8 cellular contexts compared by ENCODE assay signal in the genomic region with DNA sequence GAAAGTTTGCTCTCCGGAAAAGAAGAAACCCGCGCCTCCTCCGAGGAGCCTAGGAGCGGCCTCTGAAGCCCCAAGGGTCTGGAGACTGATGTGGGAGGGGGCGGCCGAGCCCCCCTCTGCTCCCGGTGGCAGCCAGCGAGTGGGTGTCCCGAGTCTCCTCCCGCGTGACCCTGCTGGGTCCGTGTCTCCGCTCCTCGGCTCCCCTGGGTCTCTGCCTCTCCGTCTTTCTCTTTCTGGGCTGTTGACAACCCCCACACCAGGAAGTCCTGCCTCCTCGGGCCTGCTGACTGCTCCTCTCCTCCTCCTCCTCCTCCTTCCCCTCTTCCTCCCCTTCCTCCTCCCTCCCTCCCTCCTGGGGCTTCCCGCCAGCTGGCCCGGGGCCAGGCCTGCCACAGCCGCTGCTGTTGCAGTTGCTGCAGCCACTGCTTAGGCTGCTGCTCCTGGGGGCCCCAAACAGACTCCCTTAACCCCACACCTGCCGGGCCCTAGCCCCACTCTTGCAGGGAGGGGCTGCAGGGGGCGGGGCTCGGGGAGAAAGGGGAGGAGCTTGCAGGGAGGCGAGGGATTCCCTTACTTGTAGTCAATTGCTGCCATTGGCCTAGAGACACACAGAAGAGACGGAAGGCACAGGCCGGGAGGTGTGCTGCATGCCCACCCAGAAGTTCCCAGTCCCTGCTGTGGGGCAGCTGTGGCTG. TPM values are rescaled to one million over a fixed set of nuclear protein-coding genes. Genes with fewer than 3 reads are reported as not detected.
DNase-seq lines count a peak whose midpoint lies in the region; ATAC-seq and TF ChIP-seq lines count a peak whose summit lies in the region.

A gene (minus strand): TSS at position 249 of the 695 bp plus-strand sequence. CDS start 1,176 bp downstream, outside the sequence.

- H3K27me3 ChIP-seq in colonic mucosa: no peaks in the 10 kb centered on the region

- intact Hi-C loops in colonic mucosa (cut with DNase I) (no loop called here), left colon (cut with DNase I, micrococcal nuclease) (no loop called here)

- H3K9ac ChIP-seq in colonic mucosa (ENCODE audit: low read depth in 2 of 2, low read length in 2 of 2): peak within 1 kb of the TSS; percentile 93 to 97

- TF ChIP-seq CTCF in colonic mucosa (IDR thresholded peaks at IDR 0.05): no peak

- peaks cover 44% of the 10 kb centered on the region for H3K4me1 Mint-ChIP-seq in activated CD4-positive, alpha-beta T cell treated with anti-CD3 and anti-CD28 coated beads, Interleukin-2, amount 10 ng/mL, durations not matched to agents 7 days and 5 days

- POLR2A ChIA-PET in activated CD4-positive, alpha-beta T cell treated with anti-CD3 and anti-CD28 coated beads, Interleukin-2, amount 10 ng/mL, durations not matched to agents 7 days and 5 days (lab: Charles Lee): no interaction called here

- no peaks in the 10 kb centered on the region for H3K9me3 Mint-ChIP-seq in activated CD4-positive, alpha-beta T cell treated with anti-CD3 and anti-CD28 coated beads, Interleukin-2, amount 10 ng/mL, durations not matched to agents 7 days and 5 days

- CTCF ChIA-PET in activated CD4-positive, alpha-beta T cell treated with anti-CD3 and anti-CD28 coated beads, Interleukin-2, amount 10 ng/mL, durations not matched to agents 7 days and 5 days (lab: Charles Lee): interaction anchor here (0.7 to 3.1 kb wide), 5 partner anchors 10 to 227 kb away, joined by 3 to 12 read pairs (median 3); a partner anchor contains a TSS

- no peaks in the 10 kb centered on the region for H3K27me3 Mint-ChIP-seq in activated CD4-positive, alpha-beta T cell treated with anti-CD3 and anti-CD28 coated beads, Interleukin-2, amount 10 ng/mL, durations not matched to agents 7 days and 5 days

- H3K27ac Mint-ChIP-seq in activated CD4-positive, alpha-beta T cell treated with anti-CD3 and anti-CD28 coated beads, Interleukin-2, amount 10 ng/mL, durations not matched to agents 7 days and 5 days: peak within 1 kb of the TSS; percentile 93

- peak within 1 kb of the TSS; percentile 98 for H3K4me3 Mint-ChIP-seq in activated CD4-positive, alpha-beta T cell treated with anti-CD3 and anti-CD28 coated beads, Interleukin-2, amount 10 ng/mL, durations not matched to agents 7 days and 5 days

- peaks cover 4% of the 10 kb centered on the region for H3K36me3 ChIP-seq in colonic mucosa

- TF ChIP-seq POLR2A in GM19193 (IDR thresholded peaks at IDR 0.05; ENCODE audit: extremely low read depth, insufficient read depth, insufficient read length): peak; percentile 80

- peak within 1 kb of the TSS; percentile 87 for H3K27ac ChIP-seq in colonic mucosa

- ATAC-seq in HG03432 (IDR thresholded peaks at IDR 0.05; ENCODE audit: unreplicated experiment): peak; percentile 63
- ATAC-seq in left colon: peak; percentile 88

- peaks cover 19% of the 10 kb centered on the region for H3K4me1 ChIP-seq in colonic mucosa

- peaks cover 34% of the 10 kb centered on the region for H3K36me3 Mint-ChIP-seq in activated CD4-positive, alpha-beta T cell treated with anti-CD3 and anti-CD28 coated beads, Interleukin-2, amount 10 ng/mL, durations not matched to agents 7 days and 5 days (ENCODE audit: low read depth)

- DNase-seq in AG20443 (ENCODE audit: low spot score): peak; percentile 93
- peak; percentile 86 for DNase-seq in NCI-H748 (lab: John Stamatoyannopoulos, UW; ENCODE audit: unreplicated experiment)
- DNase-seq in activated CD4-positive, alpha-beta T cell treated with anti-CD3 and anti-CD28 coated beads, Interleukin-2, amount 10 ng/mL, durations not matched to agents 7 days and 5 days: peak; percentile 94
- peak; percentile 98 for DNase-seq in colonic mucosa
- DNase-seq in left colon: peak; percentile 93 to 97
- DNase-seq in stimulated activated CD4-positive, alpha-beta T cell treated with anti-CD3 and anti-CD28 coated beads, Interleukin-1b, Interleukin-23, amount 100 ng/mL, for 24 hours (ENCODE audit: low read depth in 4 of 4, low spot score in 1 of 4): peak; percentile 58 to 87 (median 80)

- peak within 1 kb of the TSS; percentile 83 for H3K4me3 ChIP-seq in colonic mucosa

- H3K9me3 ChIP-seq in colonic mucosa: no peaks in the 10 kb centered on the region

RNA-seq across cellular contexts. Expression of the gene that starts here (rescaled TPM):
- 100 to 1,000 TPM; 113 to 128 TPM for total RNA-seq in activated CD4-positive, alpha-beta T cell treated with anti-CD3 and anti-CD28 coated beads, Interleukin-2, amount 10 ng/mL, durations not matched to agents 7 days and 5 days
- total RNA-seq in colonic mucosa: 10 to 100 TPM; 56.1 to 56.3 TPM
- 10 to 100 TPM; 45.9 to 57.2 TPM for total RNA-seq in left colon

Comparison
In these comparisons a context has a peak if more than half of its experiments do, and no peak if none do; other contexts are left out.
1. Peak in every context shown above with its lines: DNase-seq, ATAC-seq, H3K4me3 ChIP-seq and H3K27ac ChIP-seq.